1 cellular context compared by ENCODE assay signal in the genomic region with DNA sequence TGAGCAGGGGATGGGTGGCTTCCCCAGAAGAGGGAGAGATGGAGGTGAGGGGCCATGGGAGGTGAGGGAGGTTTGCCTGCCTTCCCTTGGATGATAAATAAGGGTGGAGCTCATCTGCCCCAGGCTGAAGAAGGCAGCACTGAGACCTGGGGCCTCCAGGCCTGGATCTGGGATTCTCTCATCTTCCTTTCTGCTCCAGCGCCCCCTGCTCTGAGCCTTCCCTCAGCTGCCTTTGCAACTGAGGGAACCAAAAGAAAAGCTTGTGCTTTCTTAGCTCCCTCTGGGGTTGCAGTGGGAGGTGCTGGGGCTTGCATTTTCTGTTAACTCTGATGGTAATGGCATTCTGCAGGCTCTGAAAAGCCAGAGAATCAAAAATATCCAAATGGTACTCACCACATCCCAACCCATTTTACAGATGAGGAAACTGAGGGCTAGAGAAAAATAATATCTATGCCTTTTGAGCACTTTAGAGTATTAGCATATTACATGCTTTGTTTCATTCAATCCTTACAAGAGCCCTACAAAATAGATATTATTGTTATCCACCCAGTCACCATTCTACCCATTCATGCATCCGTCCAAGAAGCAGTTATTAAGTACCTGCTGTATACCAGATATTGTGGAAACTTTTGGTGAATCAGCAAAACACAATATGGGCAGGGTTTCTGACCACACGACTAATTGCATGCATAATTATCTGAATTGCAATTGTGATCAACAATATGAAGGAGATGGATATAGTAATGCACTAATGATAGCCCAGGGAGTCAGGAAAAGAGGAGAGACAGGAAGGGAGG.
TF ChIP-seq lines count a peak whose summit lies in the region.

No MANE protein-coding gene starts in this region.

TF ChIP-seq in K562, 482 proteins besides CTCF, POLR2A, EP300 and RAD21:
- TF ChIP-seq RBM17 (IDR thresholded peaks at IDR 0.05; ENCODE audit: borderline replicate concordance, low read depth, low read length), result no peak
- no peak for TF ChIP-seq GATAD2B (IDR thresholded peaks at IDR 0.05; ENCODE audit: borderline replicate concordance)
- peak; percentile 44; the same call in 1 of the 2 replicates for TF ChIP-seq C11orf30 (IDR thresholded peaks at IDR 0.05; ENCODE audit: low read depth)
- TF ChIP-seq TCF7L2 (IDR thresholded peaks at IDR 0.05; ENCODE audit: low read depth, low read length), result no peak
- no peak for TF ChIP-seq GABPA (tag; conservative IDR thresholded peaks at IDR 0.05; ENCODE audit: low read depth)
- no peak for TF ChIP-seq HNRNPL (IDR thresholded peaks at IDR 0.05; ENCODE audit: low read depth, low read length)
- no peak for TF ChIP-seq RB1 (IDR thresholded peaks at IDR 0.05; ENCODE audit: low read depth)
- TF ChIP-seq KDM1A (IDR thresholded peaks at IDR 0.05), result peak; percentile 12 to 33; a peak in 1 of 4 replicates
- no peak for TF ChIP-seq ZNF561 (CRISPR knock-in tag; conservative IDR thresholded peaks at IDR 0.05)
- no peak for TF ChIP-seq DMBX1 (CRISPR knock-in tag; IDR thresholded peaks at IDR 0.05; ENCODE audit: borderline replicate concordance)
- no peak for TF ChIP-seq CEBPB (tag; IDR thresholded peaks at IDR 0.05)
- TF ChIP-seq, protein P1, sequence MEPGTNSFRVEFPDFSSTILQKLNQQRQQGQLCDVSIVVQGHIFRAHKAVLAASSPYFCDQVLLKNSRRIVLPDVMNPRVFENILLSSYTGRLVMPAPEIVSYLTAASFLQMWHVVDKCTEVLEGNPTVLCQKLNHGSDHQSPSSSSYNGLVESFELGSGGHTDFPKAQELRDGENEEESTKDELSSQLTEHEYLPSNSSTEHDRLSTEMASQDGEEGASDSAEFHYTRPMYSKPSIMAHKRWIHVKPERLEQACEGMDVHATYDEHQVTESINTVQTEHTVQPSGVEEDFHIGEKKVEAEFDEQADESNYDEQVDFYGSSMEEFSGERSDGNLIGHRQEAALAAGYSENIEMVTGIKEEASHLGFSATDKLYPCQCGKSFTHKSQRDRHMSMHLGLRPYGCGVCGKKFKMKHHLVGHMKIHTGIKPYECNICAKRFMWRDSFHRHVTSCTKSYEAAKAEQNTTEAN (CRISPR knock-in tag; IDR thresholded peaks at IDR 0.05), result no peak
- peak; percentile 38; the same call in 1 of the 2 replicates for TF ChIP-seq MAFG (tag; conservative IDR thresholded peaks at IDR 0.05)
- TF ChIP-seq, protein P2, sequence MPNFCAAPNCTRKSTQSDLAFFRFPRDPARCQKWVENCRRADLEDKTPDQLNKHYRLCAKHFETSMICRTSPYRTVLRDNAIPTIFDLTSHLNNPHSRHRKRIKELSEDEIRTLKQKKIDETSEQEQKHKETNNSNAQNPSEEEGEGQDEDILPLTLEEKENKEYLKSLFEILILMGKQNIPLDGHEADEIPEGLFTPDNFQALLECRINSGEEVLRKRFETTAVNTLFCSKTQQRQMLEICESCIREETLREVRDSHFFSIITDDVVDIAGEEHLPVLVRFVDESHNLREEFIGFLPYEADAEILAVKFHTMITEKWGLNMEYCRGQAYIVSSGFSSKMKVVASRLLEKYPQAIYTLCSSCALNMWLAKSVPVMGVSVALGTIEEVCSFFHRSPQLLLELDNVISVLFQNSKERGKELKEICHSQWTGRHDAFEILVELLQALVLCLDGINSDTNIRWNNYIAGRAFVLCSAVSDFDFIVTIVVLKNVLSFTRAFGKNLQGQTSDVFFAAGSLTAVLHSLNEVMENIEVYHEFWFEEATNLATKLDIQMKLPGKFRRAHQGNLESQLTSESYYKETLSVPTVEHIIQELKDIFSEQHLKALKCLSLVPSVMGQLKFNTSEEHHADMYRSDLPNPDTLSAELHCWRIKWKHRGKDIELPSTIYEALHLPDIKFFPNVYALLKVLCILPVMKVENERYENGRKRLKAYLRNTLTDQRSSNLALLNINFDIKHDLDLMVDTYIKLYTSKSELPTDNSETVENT (CRISPR knock-in tag; IDR thresholded peaks at IDR 0.05), result no peak
- TF ChIP-seq ZNF830 (CRISPR knock-in tag; IDR thresholded peaks at IDR 0.05), result no peak
- TF ChIP-seq NCOA4 (IDR thresholded peaks at IDR 0.05; ENCODE audit: partially characterized antibody), result no peak
- TF ChIP-seq GATAD2A (IDR thresholded peaks at IDR 0.05), result no peak
- TF ChIP-seq BCOR (IDR thresholded peaks at IDR 0.05), result peak; percentile 54; the same call in 1 of the 2 replicates
- no peak for TF ChIP-seq MCM7 (IDR thresholded peaks at IDR 0.05)
- peak; percentile 22; the same call in 1 of the 2 replicates for TF ChIP-seq HDAC2 (IDR thresholded peaks at IDR 0.05)
- TF ChIP-seq RFX1 (IDR thresholded peaks at IDR 0.05), result no peak
- TF ChIP-seq SAFB (IDR thresholded peaks at IDR 0.05; ENCODE audit: borderline replicate concordance, low read depth, low read length), result no peak
- TF ChIP-seq, protein P3, sequence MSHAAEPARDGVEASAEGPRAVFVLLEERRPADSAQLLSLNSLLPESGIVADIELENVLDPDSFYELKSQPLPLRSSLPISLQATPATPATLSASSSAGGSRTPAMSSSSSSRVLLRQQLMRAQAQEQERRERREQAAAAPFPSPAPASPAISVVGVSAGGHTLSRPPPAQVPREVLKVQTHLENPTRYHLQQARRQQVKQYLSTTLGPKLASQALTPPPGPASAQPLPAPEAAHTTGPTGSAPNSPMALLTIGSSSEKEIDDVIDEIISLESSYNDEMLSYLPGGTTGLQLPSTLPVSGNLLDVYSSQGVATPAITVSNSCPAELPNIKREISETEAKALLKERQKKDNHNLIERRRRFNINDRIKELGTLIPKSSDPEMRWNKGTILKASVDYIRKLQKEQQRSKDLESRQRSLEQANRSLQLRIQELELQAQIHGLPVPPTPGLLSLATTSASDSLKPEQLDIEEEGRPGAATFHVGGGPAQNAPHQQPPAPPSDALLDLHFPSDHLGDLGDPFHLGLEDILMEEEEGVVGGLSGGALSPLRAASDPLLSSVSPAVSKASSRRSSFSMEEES (CRISPR knock-in tag; IDR thresholded peaks at IDR 0.05), result no peak
- peak; percentile 98 for TF ChIP-seq ZKSCAN8 (CRISPR knock-in tag; IDR thresholded peaks at IDR 0.05)
- no peak for TF ChIP-seq NUFIP1 (IDR thresholded peaks at IDR 0.05; ENCODE audit: partially characterized antibody)
- TF ChIP-seq BHLHE40 (IDR thresholded peaks at IDR 0.05; ENCODE audit: low read length), result no peak
- peak; percentile 82 for TF ChIP-seq RBM25 (IDR thresholded peaks at IDR 0.05; ENCODE audit: low read depth, low read length, severe bottlenecking)
- TF ChIP-seq, protein P4, sequence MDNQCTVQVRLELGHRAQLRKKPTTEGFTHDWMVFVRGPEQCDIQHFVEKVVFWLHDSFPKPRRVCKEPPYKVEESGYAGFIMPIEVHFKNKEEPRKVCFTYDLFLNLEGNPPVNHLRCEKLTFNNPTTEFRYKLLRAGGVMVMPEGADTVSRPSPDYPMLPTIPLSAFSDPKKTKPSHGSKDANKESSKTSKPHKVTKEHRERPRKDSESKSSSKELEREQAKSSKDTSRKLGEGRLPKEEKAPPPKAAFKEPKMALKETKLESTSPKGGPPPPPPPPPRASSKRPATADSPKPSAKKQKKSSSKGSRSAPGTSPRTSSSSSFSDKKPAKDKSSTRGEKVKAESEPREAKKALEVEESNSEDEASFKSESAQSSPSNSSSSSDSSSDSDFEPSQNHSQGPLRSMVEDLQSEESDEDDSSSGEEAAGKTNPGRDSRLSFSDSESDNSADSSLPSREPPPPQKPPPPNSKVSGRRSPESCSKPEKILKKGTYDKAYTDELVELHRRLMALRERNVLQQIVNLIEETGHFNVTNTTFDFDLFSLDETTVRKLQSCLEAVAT (IDR thresholded peaks at IDR 0.05), result no peak
- TF ChIP-seq RBM34 (IDR thresholded peaks at IDR 0.05; ENCODE audit: borderline replicate concordance, insufficient read depth, low read length), result no peak
- TF ChIP-seq XRCC4 (IDR thresholded peaks at IDR 0.05; ENCODE audit: extremely low read depth, insufficient read depth, insufficient read length), result no peak
- TF ChIP-seq ZNF3 (CRISPR knock-in tag; IDR thresholded peaks at IDR 0.05), result no peak
- TF ChIP-seq, protein P5, sequence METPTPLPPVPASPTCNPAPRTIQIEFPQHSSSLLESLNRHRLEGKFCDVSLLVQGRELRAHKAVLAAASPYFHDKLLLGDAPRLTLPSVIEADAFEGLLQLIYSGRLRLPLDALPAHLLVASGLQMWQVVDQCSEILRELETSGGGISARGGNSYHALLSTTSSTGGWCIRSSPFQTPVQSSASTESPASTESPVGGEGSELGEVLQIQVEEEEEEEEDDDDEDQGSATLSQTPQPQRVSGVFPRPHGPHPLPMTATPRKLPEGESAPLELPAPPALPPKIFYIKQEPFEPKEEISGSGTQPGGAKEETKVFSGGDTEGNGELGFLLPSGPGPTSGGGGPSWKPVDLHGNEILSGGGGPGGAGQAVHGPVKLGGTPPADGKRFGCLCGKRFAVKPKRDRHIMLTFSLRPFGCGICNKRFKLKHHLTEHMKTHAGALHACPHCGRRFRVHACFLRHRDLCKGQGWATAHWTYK (CRISPR knock-in tag; IDR thresholded peaks at IDR 0.05), result no peak
- TF ChIP-seq, protein P6, sequence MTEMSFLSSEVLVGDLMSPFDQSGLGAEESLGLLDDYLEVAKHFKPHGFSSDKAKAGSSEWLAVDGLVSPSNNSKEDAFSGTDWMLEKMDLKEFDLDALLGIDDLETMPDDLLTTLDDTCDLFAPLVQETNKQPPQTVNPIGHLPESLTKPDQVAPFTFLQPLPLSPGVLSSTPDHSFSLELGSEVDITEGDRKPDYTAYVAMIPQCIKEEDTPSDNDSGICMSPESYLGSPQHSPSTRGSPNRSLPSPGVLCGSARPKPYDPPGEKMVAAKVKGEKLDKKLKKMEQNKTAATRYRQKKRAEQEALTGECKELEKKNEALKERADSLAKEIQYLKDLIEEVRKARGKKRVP (CRISPR knock-in tag; IDR thresholded peaks at IDR 0.05), result no peak
- no peak for TF ChIP-seq CXXC5 (CRISPR knock-in tag; IDR thresholded peaks at IDR 0.05)
- no peak for TF ChIP-seq SP1 (CRISPR knock-in tag; IDR thresholded peaks at IDR 0.05)
- TF ChIP-seq ZKSCAN1 (IDR thresholded peaks at IDR 0.05; ENCODE audit: low read depth, low read length), result no peak
- TF ChIP-seq, protein P7, sequence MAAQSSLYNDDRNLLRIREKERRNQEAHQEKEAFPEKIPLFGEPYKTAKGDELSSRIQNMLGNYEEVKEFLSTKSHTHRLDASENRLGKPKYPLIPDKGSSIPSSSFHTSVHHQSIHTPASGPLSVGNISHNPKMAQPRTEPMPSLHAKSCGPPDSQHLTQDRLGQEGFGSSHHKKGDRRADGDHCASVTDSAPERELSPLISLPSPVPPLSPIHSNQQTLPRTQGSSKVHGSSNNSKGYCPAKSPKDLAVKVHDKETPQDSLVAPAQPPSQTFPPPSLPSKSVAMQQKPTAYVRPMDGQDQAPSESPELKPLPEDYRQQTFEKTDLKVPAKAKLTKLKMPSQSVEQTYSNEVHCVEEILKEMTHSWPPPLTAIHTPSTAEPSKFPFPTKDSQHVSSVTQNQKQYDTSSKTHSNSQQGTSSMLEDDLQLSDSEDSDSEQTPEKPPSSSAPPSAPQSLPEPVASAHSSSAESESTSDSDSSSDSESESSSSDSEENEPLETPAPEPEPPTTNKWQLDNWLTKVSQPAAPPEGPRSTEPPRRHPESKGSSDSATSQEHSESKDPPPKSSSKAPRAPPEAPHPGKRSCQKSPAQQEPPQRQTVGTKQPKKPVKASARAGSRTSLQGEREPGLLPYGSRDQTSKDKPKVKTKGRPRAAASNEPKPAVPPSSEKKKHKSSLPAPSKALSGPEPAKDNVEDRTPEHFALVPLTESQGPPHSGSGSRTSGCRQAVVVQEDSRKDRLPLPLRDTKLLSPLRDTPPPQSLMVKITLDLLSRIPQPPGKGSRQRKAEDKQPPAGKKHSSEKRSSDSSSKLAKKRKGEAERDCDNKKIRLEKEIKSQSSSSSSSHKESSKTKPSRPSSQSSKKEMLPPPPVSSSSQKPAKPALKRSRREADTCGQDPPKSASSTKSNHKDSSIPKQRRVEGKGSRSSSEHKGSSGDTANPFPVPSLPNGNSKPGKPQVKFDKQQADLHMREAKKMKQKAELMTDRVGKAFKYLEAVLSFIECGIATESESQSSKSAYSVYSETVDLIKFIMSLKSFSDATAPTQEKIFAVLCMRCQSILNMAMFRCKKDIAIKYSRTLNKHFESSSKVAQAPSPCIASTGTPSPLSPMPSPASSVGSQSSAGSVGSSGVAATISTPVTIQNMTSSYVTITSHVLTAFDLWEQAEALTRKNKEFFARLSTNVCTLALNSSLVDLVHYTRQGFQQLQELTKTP (IDR thresholded peaks at IDR 0.05; ENCODE audit: low read depth in 1 of 2, partially characterized antibody in 2 of 2), result no peak
- TF ChIP-seq NCOA6 (IDR thresholded peaks at IDR 0.05), result no peak
- TF ChIP-seq MCM3 (IDR thresholded peaks at IDR 0.05), result no peak
- TF ChIP-seq ZNF316 (IDR thresholded peaks at IDR 0.05), result peak; percentile 53; the same call in 1 of the 2 replicates
